ENCODE assay signal across 1 cellular context in genomic region chr11:48049036-48049435, GRCh38.
TF ChIP-seq lines count a peak whose summit lies in the region.

No MANE protein-coding gene starts in this region.

TF ChIP-seq in SK-N-SH treated with all-trans-retinoic acid at 6 μM for 48 hours, 23 proteins besides CTCF, POLR2A, EP300 and RAD21 (continued from another document):
- TF ChIP-seq TSHZ2 (CRISPR knock-in tag; IDR thresholded peaks at IDR 0.05) (no peak), BACH2 (CRISPR knock-in tag; IDR thresholded peaks at IDR 0.05; ENCODE audit: borderline replicate concordance) (no peak), CSDC2 (CRISPR knock-in tag; IDR thresholded peaks at IDR 0.05) (no peak), RARB (CRISPR knock-in tag; IDR thresholded peaks at IDR 0.05) (no peak), ESRRG (CRISPR knock-in tag; IDR thresholded peaks at IDR 0.05) (no peak), SNAI2 (CRISPR knock-in tag; IDR thresholded peaks at IDR 0.05) (no peak), ZC3H10 (CRISPR knock-in tag; IDR thresholded peaks at IDR 0.05) (no peak), ISL1 (CRISPR knock-in tag; IDR thresholded peaks at IDR 0.05) (no peak), ZFP30 (CRISPR knock-in tag; IDR thresholded peaks at IDR 0.05) (no peak), OSR1 (CRISPR knock-in tag; IDR thresholded peaks at IDR 0.05) (no peak), TCF4 (CRISPR knock-in tag; IDR thresholded peaks at IDR 0.05; ENCODE audit: borderline replicate concordance) (no peak)
- TF ChIP-seq, protein P1, sequence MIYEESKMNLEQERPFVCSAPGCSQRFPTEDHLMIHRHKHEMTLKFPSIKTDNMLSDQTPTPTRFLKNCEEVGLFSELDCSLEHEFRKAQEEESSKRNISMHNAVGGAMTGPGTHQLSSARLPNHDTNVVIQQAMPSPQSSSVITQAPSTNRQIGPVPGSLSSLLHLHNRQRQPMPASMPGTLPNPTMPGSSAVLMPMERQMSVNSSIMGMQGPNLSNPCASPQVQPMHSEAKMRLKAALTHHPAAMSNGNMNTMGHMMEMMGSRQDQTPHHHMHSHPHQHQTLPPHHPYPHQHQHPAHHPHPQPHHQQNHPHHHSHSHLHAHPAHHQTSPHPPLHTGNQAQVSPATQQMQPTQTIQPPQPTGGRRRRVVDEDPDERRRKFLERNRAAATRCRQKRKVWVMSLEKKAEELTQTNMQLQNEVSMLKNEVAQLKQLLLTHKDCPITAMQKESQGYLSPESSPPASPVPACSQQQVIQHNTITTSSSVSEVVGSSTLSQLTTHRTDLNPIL (CRISPR knock-in tag; IDR thresholded peaks at IDR 0.05; ENCODE audit: low read depth), result no peak
